ENCODE assay signal across 1 cellular context in the genomic region with DNA sequence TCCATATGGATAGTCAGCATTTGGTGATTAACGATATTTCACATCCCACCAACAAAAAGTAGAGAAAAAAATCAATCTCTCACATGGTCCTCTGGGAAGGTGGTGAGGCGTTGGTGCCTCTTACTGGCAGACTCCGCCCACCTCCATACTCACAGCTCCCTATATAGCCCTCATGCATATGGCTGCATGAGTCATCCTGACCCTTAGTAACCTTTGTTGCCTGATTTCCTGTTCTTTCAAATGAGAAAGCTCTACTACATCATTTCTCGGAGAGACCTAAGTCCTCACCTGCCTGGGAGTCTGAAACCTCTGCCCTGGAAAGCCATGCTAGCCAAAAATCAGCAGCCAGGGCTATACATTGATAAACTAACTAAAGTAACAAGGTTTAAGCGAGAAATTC.
TF ChIP-seq lines count a peak whose summit lies in the region.

No MANE protein-coding gene starts in this region.

TF ChIP-seq in K562, 482 proteins besides CTCF, POLR2A, EP300 and RAD21 (continued from another document):
- TF ChIP-seq NR2C2 (CRISPR knock-in tag; IDR thresholded peaks at IDR 0.05) (no peak), NR2C2 (tag; IDR thresholded peaks at IDR 0.05) (peak; percentile 64; the same call in 1 of the 2 replicates), JUN (IDR thresholded peaks at IDR 0.05; ENCODE audit: borderline replicate concordance, low read depth, low read length) (peak; percentile 72), JUN (CRISPR knock-in tag; IDR thresholded peaks at IDR 0.05; ENCODE audit: borderline replicate concordance) (no peak), ATF3 (IDR thresholded peaks at IDR 0.05) (peak; percentile 89), ATF3 (CRISPR knock-in tag; conservative IDR thresholded peaks at IDR 0.05) (no peak), JUNB (CRISPR knock-in tag; conservative IDR thresholded peaks at IDR 0.05) (0 out of 2 replicates have a peak, but pooled peaks have one; percentile 21), KDM4B (IDR thresholded peaks at IDR 0.05; ENCODE audit: borderline replicate concordance in 2 of 2, low read depth in 1 of 2) (no peak), FOS (IDR thresholded peaks at IDR 0.05; ENCODE audit: extremely low read depth, insufficient read length) (peak; percentile 33), RBBP5 (IDR thresholded peaks at IDR 0.05; ENCODE audit: borderline replicate concordance, insufficient read depth, low read length, poor library complexity, severe bottlenecking) (no peak), NR0B1 (IDR thresholded peaks at IDR 0.05; ENCODE audit: partially characterized antibody) (no peak), IRF9 (tag; IDR thresholded peaks at IDR 0.05) (no peak), SRF (CRISPR knock-in tag; IDR thresholded peaks at IDR 0.05) (peak in 1 of 2 experiments; percentile 90; a peak in 2 of 4 replicates), ZNF175 (CRISPR knock-in tag; IDR thresholded peaks at IDR 0.05; ENCODE audit: low read depth) (peak; percentile 22; the same call in 1 of the 2 replicates), CEBPG (CRISPR knock-in tag; IDR thresholded peaks at IDR 0.05) (peak; percentile 53; the same call in 1 of the 2 replicates), CEBPG (tag; conservative IDR thresholded peaks at IDR 0.05 in 1 of 2, IDR thresholded peaks at IDR 0.05 in 1 of 2) (0 out of 4 replicates have a peak, but pooled peaks of 1 of the 2 experiments have one; percentile 11), JUND (IDR thresholded peaks at IDR 0.05; ENCODE audit: borderline replicate concordance, low read depth, low read length) (peak; percentile 95), JUND (tag; IDR thresholded peaks at IDR 0.05; ENCODE audit: borderline replicate concordance, low read depth, low read length) (peak; percentile 95)
